8 cellular contexts compared by ENCODE assay signal in the genomic region with DNA sequence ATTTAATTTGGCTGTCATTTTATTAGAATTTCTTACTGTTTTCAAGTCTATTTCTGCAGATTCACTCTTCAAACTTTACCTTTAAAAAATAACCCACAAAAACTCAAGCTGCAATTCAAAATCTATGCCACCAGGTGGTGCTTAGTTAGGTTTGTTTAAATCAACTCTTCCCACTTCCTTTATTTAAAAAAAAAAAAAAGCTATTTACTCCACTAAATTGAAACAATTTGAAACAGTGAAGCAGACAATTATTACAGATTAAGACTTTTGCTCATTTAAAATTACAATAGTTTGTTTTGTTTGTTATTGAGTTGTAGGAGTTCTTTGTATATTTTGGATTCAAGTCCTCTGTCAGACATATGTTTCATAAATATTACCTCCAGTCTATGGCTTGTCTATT.
DNase-seq lines count a peak whose midpoint lies in the region; ATAC-seq lines count a peak whose summit lies in the region.

No MANE protein-coding gene starts in this region.

- H3K4me1 ChIP-seq in CD4-positive, CD25-positive, alpha-beta regulatory T cell (ENCODE audit: control insufficient read depth, insufficient read depth, low read length, poor library complexity, severe bottlenecking) = no peaks in the 10 kb centered on the region
- H3K4me1 ChIP-seq in aorta (ENCODE audit: control insufficient read depth in 1 of 2, insufficient read depth in 2 of 2, low read length in 2 of 2) = no peaks in the 10 kb centered on the region

- DNase-seq in CD4-positive, CD25-positive, alpha-beta regulatory T cell = peak in 2 of 3 donors; percentile 10 to 53
- DNase-seq in SKM-1 treated with dmso at 0.1 percent for 144 hours (lab: John Stamatoyannopoulos, UW; ENCODE audit: unreplicated experiment) (peak; percentile 53), glomerular visceral epithelial cell (ENCODE audit: extremely low spot score) (peak; percentile 50), activated T-cell treated with anti-CD3 and anti-CD28 coated beads for 4 hours (no peak), caudate nucleus (lab: John Stamatoyannopoulos, UW) (no peak), aorta (no peak)

- peaks cover 24% of the 10 kb centered on the region for H3K27me3 Mint-ChIP-seq in CD4-positive, CD25-positive, alpha-beta regulatory T cell

- no peaks in the 10 kb centered on the region for H3K36me3 Mint-ChIP-seq in CD4-positive, CD25-positive, alpha-beta regulatory T cell

- no peak overlapping the region for H3K4me3 Mint-ChIP-seq in CD4-positive, CD25-positive, alpha-beta regulatory T cell

- ATAC-seq in CD4-positive, CD25-positive, alpha-beta regulatory T cell (ENCODE audit: low read depth in 2 of 2) = no peak
- peak; percentile 48 for ATAC-seq in GM19351 (IDR thresholded peaks at IDR 0.05; ENCODE audit: unreplicated experiment)
- ATAC-seq in aorta (ENCODE audit: low FRiP score) = no peak
- no peak for ATAC-seq in GM21786 (IDR thresholded peaks at IDR 0.05; ENCODE audit: unreplicated experiment)

- H3K27ac ChIP-seq in CD4-positive, CD25-positive, alpha-beta regulatory T cell (ENCODE audit: insufficient read depth, low read length, poor library complexity, severe bottlenecking) = no peak overlapping the region
- no peak overlapping the region for H3K27ac ChIP-seq in caudate nucleus (ENCODE audit: low read depth, low read length)
- no peak overlapping the region for H3K27ac ChIP-seq in aorta (ENCODE audit: low read depth in 1 of 2, low read length in 2 of 2)

- no peaks in the 10 kb centered on the region for H3K4me1 Mint-ChIP-seq in CD4-positive, CD25-positive, alpha-beta regulatory T cell

- intact Hi-C loops in aorta (cut with DNase I) = no loop called here

- H3K9me3 ChIP-seq in CD4-positive, CD25-positive, alpha-beta regulatory T cell (ENCODE audit: control insufficient read depth in 2 of 2, low read length in 2 of 2) = no peaks in the 10 kb centered on the region
- H3K9me3 ChIP-seq in aorta (ENCODE audit: control insufficient read depth, low read length) = peaks cover 1% of the 10 kb centered on the region

- H3K36me3 ChIP-seq in CD4-positive, CD25-positive, alpha-beta regulatory T cell (ENCODE audit: control insufficient read depth, insufficient read depth, low read length) = no peaks in the 10 kb centered on the region
- H3K36me3 ChIP-seq in aorta (ENCODE audit: control insufficient read depth in 1 of 2, insufficient read depth in 2 of 2, low read length in 1 of 2) = no peaks in the 10 kb centered on the region

- H3K4me3 ChIP-seq in CD4-positive, CD25-positive, alpha-beta regulatory T cell (ENCODE audit: low read depth, low read length) = no peak overlapping the region
- H3K4me3 ChIP-seq in aorta (ENCODE audit: low read length in 2 of 2) = no peak overlapping the region

- H3K27me3 ChIP-seq in CD4-positive, CD25-positive, alpha-beta regulatory T cell (ENCODE audit: control insufficient read depth, insufficient read depth, low read length) = no peaks in the 10 kb centered on the region
- no peaks in the 10 kb centered on the region for H3K27me3 ChIP-seq in aorta (ENCODE audit: control insufficient read depth in 1 of 2, insufficient read depth in 2 of 2, low read length in 1 of 2)

- no peaks in the 10 kb centered on the region for H3K9me3 Mint-ChIP-seq in CD4-positive, CD25-positive, alpha-beta regulatory T cell

- no peak overlapping the region for H3K27ac Mint-ChIP-seq in CD4-positive, CD25-positive, alpha-beta regulatory T cell

Comparison
In these comparisons a context has a peak if more than half of its experiments do, and no peak if none do; other contexts are left out.
1. DNase-seq: peak in CD4-positive, CD25-positive, alpha-beta regulatory T cell (2 of 3), SKM-1 treated with dmso at 0.1 percent for 144 hours (single experiment) and glomerular visceral epithelial cell (single experiment); none in activated T-cell treated with anti-CD3 and anti-CD28 coated beads for 4 hours (single experiment), caudate nucleus (0 of 61) and aorta (0 of 2).